17 cellular contexts compared by ENCODE assay signal in genomic region chr12:11166300-11166699, GRCh38. TPM values are rescaled to one million over a fixed set of nuclear protein-coding genes. Genes with fewer than 3 reads are reported as not detected.
DNase-seq lines count a peak whose midpoint lies in the region; ATAC-seq and TF ChIP-seq lines count a peak whose summit lies in the region.
"Had no signal": no experiment of that assay in that cellular context is flagged by ENCODE, and none has a peak within 500 bp of the region (broad histone marks: within the 10 kb centered on the region; RNA-seq: fewer than 3 reads in every experiment).

No MANE protein-coding gene starts in this region.

- H3K36me3 Mint-ChIP-seq in H9 (ENCODE audit: insufficient read depth in 1 of 3, low read depth in 3 of 3) (peaks cover 22 to 44% (median 41%) of the 10 kb centered on the region in 3 experiments; a peak in 6 of 7 replicates), endodermal cell (ENCODE audit: low read depth) (peaks cover 49% of the 10 kb centered on the region)
- H3K36me3 Mint-ChIP-seq in stimulated activated effector memory CD8-positive, alpha-beta T cell treated with anti-CD3 and anti-CD28 coated beads, Interleukin-12 subunit alpha, Interleukin-12 subunit beta, amount 100 ng/mL, for 72 hours, result peaks cover 83% of the 10 kb centered on the region

- H3K23ac ChIP-seq in H9 (ENCODE audit: insufficient read length, low read depth, low read length), result no peak overlapping the region

- no peak overlapping the region for H2BK12ac ChIP-seq in H9 (ENCODE audit: insufficient read length, low read depth, low read length)

- H3K79me2 ChIP-seq in H9 (ENCODE audit: insufficient read depth, low read length) (peaks cover 31% of the 10 kb centered on the region), Loucy (ENCODE audit: insufficient read depth, low read length) (peaks cover 86% of the 10 kb centered on the region)

- no peak overlapping the region for H3K4me3 Mint-ChIP-seq in H9
- H3K4me3 Mint-ChIP-seq in endodermal cell, result no peak overlapping the region
- no peak overlapping the region for H3K4me3 Mint-ChIP-seq in stimulated activated effector memory CD8-positive, alpha-beta T cell treated with anti-CD3 and anti-CD28 coated beads, Interleukin-12 subunit alpha, Interleukin-12 subunit beta, amount 100 ng/mL, for 72 hours
- H3K4me3 Mint-ChIP-seq: CD14-positive monocyte; CD8-positive, alpha-beta memory T cell had no signal

- H2AFZ ChIP-seq in H9 (ENCODE audit: low read length) (no peak overlapping the region), Loucy (ENCODE audit: low read length) (no peak overlapping the region)

- H4K91ac ChIP-seq in H9 (ENCODE audit: insufficient read length, low read depth, low read length), result no peak overlapping the region

- TF ChIP-seq POLR2A in GM18505 (IDR thresholded peaks at IDR 0.05; ENCODE audit: borderline replicate concordance, extremely low read depth, insufficient read depth, insufficient read length), result no peak

- no peak overlapping the region for H4K5ac ChIP-seq in H9 (ENCODE audit: insufficient read length, low read depth, low read length)

- no peaks in the 10 kb centered on the region for H3K9me2 ChIP-seq in Loucy (replicated peaks; ENCODE audit: low read depth, low read length)

- H3K4me1 Mint-ChIP-seq in H9 (peaks cover 25 to 28% of the 10 kb centered on the region in 2 experiments), endodermal cell (peaks cover 32% of the 10 kb centered on the region)
- H3K4me1 Mint-ChIP-seq in stimulated activated effector memory CD8-positive, alpha-beta T cell treated with anti-CD3 and anti-CD28 coated beads, Interleukin-12 subunit alpha, Interleukin-12 subunit beta, amount 100 ng/mL, for 72 hours, result peaks cover 64% of the 10 kb centered on the region

- H3K27me3 ChIP-seq in H9 (ENCODE audit: insufficient read depth, low read length) (no peaks in the 10 kb centered on the region), Loucy (ENCODE audit: insufficient read depth, low read length, poor library complexity, severe bottlenecking) (no peaks in the 10 kb centered on the region), endodermal cell (ENCODE audit: control insufficient read depth, insufficient read depth, low read length, poor library complexity, severe bottlenecking) (no peaks in the 10 kb centered on the region)

- H3K4me1 ChIP-seq in H9 (ENCODE audit: insufficient read depth, low read length), result peaks cover 2% of the 10 kb centered on the region; the same call in 1 of the 2 replicates
- peaks cover 27% of the 10 kb centered on the region for H3K4me1 ChIP-seq in Loucy (ENCODE audit: insufficient read depth, low read length, poor library complexity, severe bottlenecking)
- H3K4me1 ChIP-seq in endodermal cell (ENCODE audit: control insufficient read depth, insufficient read depth, low read length), result peaks cover 8% of the 10 kb centered on the region

- no peak for DNase-seq in H9
- DNase-seq in endodermal cell, result no peak
- no peak for DNase-seq in stimulated activated effector memory CD8-positive, alpha-beta T cell treated with anti-CD3 and anti-CD28 coated beads, Interleukin-12 subunit alpha, Interleukin-12 subunit beta, amount 100 ng/mL, for 72 hours (ENCODE audit: low spot score in 2 of 2)
- DNase-seq in GM03348 (ENCODE audit: low spot score), result no peak
- no peak for DNase-seq in DMS153 (lab: John Stamatoyannopoulos, UW)
- DNase-seq: Caco-2; CD8-positive, alpha-beta memory T cell; DMS53; GF-D8; GOT3; HCEC 1CT had no signal

- H3K9ac ChIP-seq in H9 (ENCODE audit: extremely low read depth, insufficient read length, low read length) (peak overlapping the region; percentile 47), Loucy (ENCODE audit: low read depth, low read length, poor library complexity, severe bottlenecking) (no peak overlapping the region), endodermal cell (ENCODE audit: extremely low read depth, low read length, poor library complexity, severe bottlenecking) (no peak overlapping the region)

- H3K79me1 ChIP-seq in H9 (ENCODE audit: insufficient read depth, low read depth, low read length, poor library complexity, severe bottlenecking), result peaks cover 8% of the 10 kb centered on the region

- H3K9me3 Mint-ChIP-seq in H9 (no peaks in the 10 kb centered on the region), endodermal cell (no peaks in the 10 kb centered on the region)
- H3K9me3 Mint-ChIP-seq in stimulated activated effector memory CD8-positive, alpha-beta T cell treated with anti-CD3 and anti-CD28 coated beads, Interleukin-12 subunit alpha, Interleukin-12 subunit beta, amount 100 ng/mL, for 72 hours, result no peaks in the 10 kb centered on the region
- H3K9me3 Mint-ChIP-seq: CD8-positive, alpha-beta memory T cell had no signal

- no peak overlapping the region for H3K14ac ChIP-seq in H9 (ENCODE audit: insufficient read depth, low read length)

- H3K4me3 ChIP-seq in Loucy (ENCODE audit: low read length, poor library complexity, severe bottlenecking) (peak overlapping the region; percentile 38), endodermal cell (ENCODE audit: low read length) (no peak overlapping the region)
- H3K4me3 ChIP-seq: A549, K562 had no signal

- H2BK20ac ChIP-seq in H9 (ENCODE audit: low read depth, low read length, poor library complexity, severe bottlenecking), result no peak overlapping the region

- ATAC-seq in stimulated activated effector memory CD8-positive, alpha-beta T cell treated with anti-CD3 and anti-CD28 coated beads, Interleukin-12 subunit alpha, Interleukin-12 subunit beta, amount 100 ng/mL, for 72 hours, result no peak
- no peak for ATAC-seq in GM18505 (IDR thresholded peaks at IDR 0.05; ENCODE audit: unreplicated experiment)
- ATAC-seq: A549, K562 had no signal

- H3K27ac Mint-ChIP-seq in H9 (peak overlapping the region; percentile 25 to 83 (median 59); a peak in 4 of 7 replicates), endodermal cell (peak overlapping the region; percentile 44)
- H3K27ac Mint-ChIP-seq in stimulated activated effector memory CD8-positive, alpha-beta T cell treated with anti-CD3 and anti-CD28 coated beads, Interleukin-12 subunit alpha, Interleukin-12 subunit beta, amount 100 ng/mL, for 72 hours, result peak overlapping the region; percentile 26

- H3K18ac ChIP-seq in H9 (ENCODE audit: insufficient read length, low read depth, low read length), result no peak overlapping the region

- H3K9me3 ChIP-seq in H9 (ENCODE audit: control insufficient read depth, low read depth, low read length) (no peaks in the 10 kb centered on the region), Loucy (ENCODE audit: insufficient read depth, low read depth, low read length) (no peaks in the 10 kb centered on the region), endodermal cell (ENCODE audit: control insufficient read depth, low read length) (no peaks in the 10 kb centered on the region)
- H3K9me3 ChIP-seq: A549, Caco-2 had no signal

- H4K20me1 ChIP-seq in H9 (ENCODE audit: control insufficient read depth, insufficient read depth, insufficient read length) (no peaks in the 10 kb centered on the region), Loucy (ENCODE audit: insufficient read depth, low read length, poor library complexity, severe bottlenecking) (peaks cover 39% of the 10 kb centered on the region)

- H3K56ac ChIP-seq in H9 (ENCODE audit: insufficient read length, low read depth, low read length), result no peak overlapping the region

- H3T11ph ChIP-seq in H9 (ENCODE audit: low read length), result no peak overlapping the region

- no peak overlapping the region; the same call in 1 of the 2 replicates for H2BK15ac ChIP-seq in H9 (ENCODE audit: low read depth, low read length)

- H3K27ac ChIP-seq in H9 (ENCODE audit: insufficient read length, low read depth, low read length), result no peak overlapping the region
- no peak overlapping the region for H3K27ac ChIP-seq in endodermal cell (ENCODE audit: low read depth, low read length)
- H3K27ac ChIP-seq: A549 had no signal

- H2BK120ac ChIP-seq in H9 (ENCODE audit: low read depth, low read length, poor library complexity, severe bottlenecking), result no peak overlapping the region

- no peak for TF ChIP-seq CTCF in H9 (conservative IDR thresholded peaks at IDR 0.05)
- no peak for TF ChIP-seq CTCF in Loucy (conservative IDR thresholded peaks at IDR 0.05; ENCODE audit: low read length)
- TF ChIP-seq CTCF in endodermal cell (conservative IDR thresholded peaks at IDR 0.05), result no peak

- no peaks in the 10 kb centered on the region for H3K23me2 ChIP-seq in H9 (ENCODE audit: insufficient read length, low read depth, low read length, poor library complexity, severe bottlenecking)

- H3F3A ChIP-seq in Loucy (ENCODE audit: low read depth), result no peaks in the 10 kb centered on the region

- no peak overlapping the region for H2AK5ac ChIP-seq in H9 (ENCODE audit: insufficient read length, low read length)

- no peaks in the 10 kb centered on the region for H3K36me3 ChIP-seq in Loucy (ENCODE audit: insufficient read depth, low read length)
- H3K36me3 ChIP-seq in endodermal cell (ENCODE audit: control insufficient read depth, insufficient read depth, low read length), result peaks cover 51% of the 10 kb centered on the region

- no peak overlapping the region for H2BK5ac ChIP-seq in H9 (ENCODE audit: insufficient read length, low read length)

- no peak overlapping the region for H3K4me2 ChIP-seq in H9 (ENCODE audit: insufficient read depth, insufficient read length, low read length)
- peak overlapping the region; percentile 60 for H3K4me2 ChIP-seq in Loucy (ENCODE audit: low read depth, low read length, poor library complexity, severe bottlenecking)
- H3K4me2 ChIP-seq: A549 had no signal

- H3K4ac ChIP-seq in H9 (ENCODE audit: low read depth, low read length), result no peak overlapping the region

- no peak overlapping the region for H4K8ac ChIP-seq in H9 (replicated peaks; ENCODE audit: insufficient read length, low read depth, low read length)

- H3K27me3 Mint-ChIP-seq in H9 (ENCODE audit: low read depth) (no peaks in the 10 kb centered on the region), endodermal cell (ENCODE audit: insufficient read depth) (no peaks in the 10 kb centered on the region)
- H3K27me3 Mint-ChIP-seq: CD8-positive, alpha-beta memory T cell had no signal

RNA-seq across cellular contexts. Expression of gene SMIM10L1, which starts 4.7 kb away (rescaled TPM):
- total RNA-seq in H9 (2021), result 12.2 and 12.7 TPM in 2 replicates
- total RNA-seq in endodermal cell, result 10 to 100 TPM; 12.9 to 31.5 TPM
- polyA plus RNA-seq in endodermal cell (2013, experiment 1 of 2), result 11.4 TPM
- 12.0 TPM for polyA plus RNA-seq in endodermal cell (2013, experiment 2 of 2)

RNA-seq across cellular contexts. Expression of gene TAS2R42, which starts 20.4 kb away (rescaled TPM):
- total RNA-seq in H9 (2021), result not detected in 2 replicates
- not detected for total RNA-seq in endodermal cell
- polyA plus RNA-seq in endodermal cell (2013, experiment 1 of 2), result not detected
- polyA plus RNA-seq in endodermal cell (2013, experiment 2 of 2), result not detected
- total RNA-seq: Caco-2; CD8-positive, alpha-beta memory T cell; K562 had no signal
- polyA plus RNA-seq: A549; BJ; CD14-positive monocyte; CD8-positive, alpha-beta memory T cell; K562 had no signal

RNA-seq across cellular contexts. Expression of gene TAS2R30, which starts 31.9 kb away (rescaled TPM):
- 1.5 and 2.0 TPM in 2 replicates for total RNA-seq in H9 (2021)
- total RNA-seq in endodermal cell, result 1 to 10 TPM; 1.8 to 9.7 TPM
- polyA plus RNA-seq in endodermal cell (2013, experiment 1 of 2), result 0.28 TPM
- 0.33 TPM for polyA plus RNA-seq in endodermal cell (2013, experiment 2 of 2)
- polyA plus RNA-seq: CD14-positive monocyte; CD8-positive, alpha-beta memory T cell had no signal
